In the genomic region with DNA sequence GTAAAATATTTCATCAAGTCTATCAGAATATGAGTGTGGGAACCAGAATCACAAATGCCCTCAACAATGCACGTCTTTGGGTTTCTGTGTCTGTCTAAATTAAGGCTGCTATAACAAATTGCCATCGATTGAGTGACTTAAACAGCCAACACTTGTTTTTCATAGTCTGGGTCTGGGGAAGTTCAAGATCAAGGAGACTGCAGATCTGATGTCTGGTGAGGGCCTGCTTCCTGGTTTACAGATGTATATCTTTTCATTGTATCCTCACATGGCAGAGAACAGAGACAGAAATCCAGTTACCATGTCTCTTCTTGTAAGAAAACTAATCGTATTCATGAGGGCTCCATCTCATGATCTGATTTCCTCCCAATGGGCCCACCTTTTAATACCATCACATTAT, we compare ENCODE assay signal across 25 cellular contexts. TPM values are rescaled to one million over a fixed set of nuclear protein-coding genes. Genes with fewer than 3 reads are reported as not detected.
"Had no signal": no experiment of that assay in that cellular context is flagged by ENCODE, and none has a peak within 500 bp of the region (broad histone marks: within the 10 kb centered on the region; RNA-seq: fewer than 3 reads in every experiment).

No MANE protein-coding gene starts in this region.

- DNase-seq: activated B cell treated with CpG ODN at 0.5 μM for 24 hours; activated CD4-positive, alpha-beta memory T cell treated with anti-CD3 and anti-CD28 coated beads for 36 hours; activated CD4-positive, alpha-beta T cell treated with anti-CD3 and anti-CD28 coated beads for 4 hours; activated CD4-positive, alpha-beta T cell treated with anti-CD3 and anti-CD28 coated beads, Interleukin-2, amount 50 U/mL, for 1 hour; activated CD4-positive, CD25-positive, alpha-beta regulatory T cell treated with anti-CD3 and anti-CD28 coated beads, Interleukin-2, amount 50 U/mL, for 72 hours; activated CD8-positive, alpha-beta memory T cell treated with anti-CD3 and anti-CD28 coated beads, Interleukin-2, amount 50 U/mL, for 4 hours; activated effector memory CD4-positive, alpha-beta T cell treated with Interleukin-2 at 50 U/mL for 16 hours; activated naive CD4-positive, alpha-beta T cell treated with Interleukin-2 at 50 U/mL for 16 hours; activated naive CD8-positive, alpha-beta T cell treated with anti-CD3 and anti-CD28 coated beads, Interleukin-2, amount 10 ng/mL, durations not matched to agents 7 days and 5 days; activated T-cell treated with anti-CD3 and anti-CD28 coated beads for 4 hours; activated T-cell treated with anti-CD3 and anti-CD28 coated beads, Interleukin-2, amount 50 U/mL, for 48 hours; amygdala; MM.1S; MV-4-11; NCI-H1092; NCI-H1436 treated with DMSO at 0.1 percent for 48 hours; NCI-H1694 treated with DMSO at 0.1 percent for 48 hours; NCI-H2029; NCI-H345; NCI-H524 treated with DMSO at 0.1 percent for 48 hours; SIG-M5 had no signal

- H3K27ac ChIP-seq: ascending aorta, cardiac muscle cell, RWPE1, VCaP had no signal

- H3K36me3 ChIP-seq: ascending aorta, cardiac muscle cell had no signal

- H3K4me3 ChIP-seq: ascending aorta, cardiac muscle cell had no signal

- H3K4me1 ChIP-seq: ascending aorta had no signal

- H3K27me3 ChIP-seq: ascending aorta, cardiac muscle cell had no signal

- H3K9me3 ChIP-seq: ascending aorta had no signal

RNA-seq across cellular contexts. Expression of gene THSD7A, which starts 52.1 kb away (rescaled TPM):
- total RNA-seq: activated B cell treated with CpG ODN at 0.5 μM for 24 hours; activated CD4-positive, alpha-beta memory T cell treated with anti-CD3 and anti-CD28 coated beads for 36 hours; activated naive CD8-positive, alpha-beta T cell treated with anti-CD3 and anti-CD28 coated beads, Interleukin-2, amount 10 ng/mL, durations not matched to agents 7 days and 5 days had no signal
